ENCODE assay signal across 30 cellular contexts in the genomic region with DNA sequence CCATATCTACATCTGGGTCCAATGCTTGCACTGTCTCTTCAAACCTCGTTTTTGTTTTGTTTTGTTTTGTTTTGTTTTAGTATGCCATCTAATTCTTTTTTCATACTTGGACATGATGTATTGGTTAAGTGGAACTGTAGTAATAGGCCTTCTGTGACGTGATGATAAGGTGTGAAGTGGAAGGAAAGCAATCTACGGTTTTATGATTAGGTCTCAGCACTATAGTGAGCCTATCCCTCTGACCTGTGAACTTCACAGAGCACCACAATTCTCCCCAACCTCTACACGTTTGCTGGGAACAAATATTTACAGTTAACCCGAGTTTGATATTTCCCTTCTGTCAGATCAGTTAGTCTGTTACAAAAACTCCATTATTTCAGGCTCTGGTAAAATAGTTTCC. TPM values are rescaled to one million over a fixed set of nuclear protein-coding genes. Genes with fewer than 3 reads are reported as not detected.
A peak's percentile ranks its signal among the peaks of the same experiment; 100 is the strongest.
DNase-seq lines count a peak whose midpoint lies in the region; ATAC-seq, FAIRE-seq and TF ChIP-seq lines count a peak whose summit lies in the region.
"Had no signal": no experiment of that assay in that cellular context is flagged by ENCODE, and none has a peak within 500 bp of the region (broad histone marks: within the 10 kb centered on the region; RNA-seq: fewer than 3 reads in every experiment).

No MANE protein-coding gene starts in this region.

- CTCF ChIA-PET in HepG2 (lab: Yijun Ruan, JAX; ENCODE audit: low intra/inter-chr PET ratio, low total read pairs), result no interaction called here

- no peaks in the 10 kb centered on the region for H3K4me1 Mint-ChIP-seq in stimulated activated memory B cell treated with anti-CD40 and anti-IgM and Interleukin-4, amounts not matched to agents 10 μg/mL and 1 μg/mL and 100 μg/mL, for 72 hours
- H3K4me1 Mint-ChIP-seq: CD4-positive, alpha-beta memory T cell; CD4-positive, CD25-positive, alpha-beta regulatory T cell; CD8-positive, alpha-beta memory T cell had no signal

- intact Hi-C loops in HepG2 (cut with micrococcal nuclease; ENCODE audit: unreplicated experiment) (no loop called here), right lobe of liver (cut with DNase I) (no loop called here), mucosa of descending colon (cut with DNase I, micrococcal nuclease) (no loop called here), left ventricle myocardium superior (cut with micrococcal nuclease) (no loop called here)

- no peak overlapping the region for H3K27ac Mint-ChIP-seq in stimulated activated memory B cell treated with anti-CD40 and anti-IgM and Interleukin-4, amounts not matched to agents 10 μg/mL and 1 μg/mL and 100 μg/mL, for 72 hours
- H3K27ac Mint-ChIP-seq: CD4-positive, alpha-beta memory T cell; CD4-positive, CD25-positive, alpha-beta regulatory T cell; CD8-positive, alpha-beta memory T cell had no signal

- ATAC-seq in HepG2, result peak; percentile 78
- ATAC-seq in right lobe of liver, result no peak
- peak; percentile 81 for ATAC-seq in mucosa of descending colon
- peak; percentile 39 for ATAC-seq in stimulated activated memory B cell treated with anti-CD40 and anti-IgM and Interleukin-4, amounts not matched to agents 10 μg/mL and 1 μg/mL and 100 μg/mL, for 72 hours
- no peak for ATAC-seq in left ventricle myocardium superior
- ATAC-seq: GM12878 had no signal

- DNase-seq in HepG2 (ENCODE audit: low spot score), result peak; percentile 27
- DNase-seq in right lobe of liver, result no peak
- no peak for DNase-seq in hepatocyte (ENCODE audit: low spot score)
- no peak for DNase-seq in mucosa of descending colon
- no peak for DNase-seq in left ventricle myocardium superior
- no peak for DNase-seq in KG1 (lab: John Stamatoyannopoulos, UW)
- DNase-seq in hepatic stellate cell (ENCODE audit: low spot score), result no peak
- DNase-seq: ACHN; BE2C; CD4-positive, alpha-beta memory T cell; CD4-positive, CD25-positive, alpha-beta regulatory T cell; CD8-positive, alpha-beta memory T cell; COR-L47; DMS 273 treated with DMSO at 0.1 percent for 48 hours; DMS153; DMS53; DMS79; DND-41; EL; GDM1 had no signal

- TF ChIP-seq RAD21 in HepG2 (CRISPR knock-in tag; IDR thresholded peaks at IDR 0.05), result no peak

- H4K20me1 ChIP-seq in HepG2 (ENCODE audit: insufficient read depth, low read length) (no peaks in the 10 kb centered on the region), hepatocyte (ENCODE audit: insufficient read depth, poor library complexity, severe bottlenecking) (no peaks in the 10 kb centered on the region)
- H4K20me1 ChIP-seq: BLaER1 had no signal

- WGBS in HepG2 (ENCODE audit: low lambda C conversion rate), result under 1% methylated on average over 5 of the region's 5 CpGs
- 18% methylated on average over 5 of the region's 5 CpGs for WGBS in right lobe of liver (ENCODE audit: insufficient coverage, low coverage, low lambda C conversion rate, missing lambda C conversion rate)
- WGBS in hepatocyte (ENCODE audit: low lambda C conversion rate, missing lambda C conversion rate), result 35% methylated on average over 5 of the region's 5 CpGs

- H3K4me3 ChIP-seq in HepG2 (replicated peaks in 1 of 3; ENCODE audit: insufficient read depth in 1 of 3, low read depth in 2 of 3, low read length in 3 of 3) (no peak overlapping the region), right lobe of liver (no peak overlapping the region), hepatocyte (no peak overlapping the region), mucosa of descending colon (no peak overlapping the region)
- H3K4me3 ChIP-seq: BLaER1, GM12878 had no signal

- no peaks in the 10 kb centered on the region for H3K36me3 Mint-ChIP-seq in stimulated activated memory B cell treated with anti-CD40 and anti-IgM and Interleukin-4, amounts not matched to agents 10 μg/mL and 1 μg/mL and 100 μg/mL, for 72 hours
- H3K36me3 Mint-ChIP-seq: CD4-positive, alpha-beta memory T cell; CD4-positive, CD25-positive, alpha-beta regulatory T cell; CD8-positive, alpha-beta memory T cell had no signal

- peak overlapping the region; percentile 26; the same call in 1 of the 2 replicates for H3K4me2 ChIP-seq in HepG2 (ENCODE audit: low read depth, low read length)
- peak overlapping the region; percentile 27 for H3K4me2 ChIP-seq in hepatocyte
- H3K4me2 ChIP-seq: BLaER1 had no signal

- no peak overlapping the region for H3K9ac ChIP-seq in HepG2 (ENCODE audit: insufficient read depth, low read depth, low read length)
- H3K9ac ChIP-seq: BLaER1 had no signal

- H3K4me1 ChIP-seq in HepG2 (ENCODE audit: insufficient read depth, low read length) (peaks cover 17% of the 10 kb centered on the region), right lobe of liver (no peaks in the 10 kb centered on the region), hepatocyte (ENCODE audit: insufficient read depth) (no peaks in the 10 kb centered on the region), mucosa of descending colon (ENCODE audit: low read depth) (no peaks in the 10 kb centered on the region)
- H3K4me1 ChIP-seq: BE2C, BLaER1 had no signal

- TF ChIP-seq CTCF in HepG2 (CRISPR knock-in tag; IDR thresholded peaks at IDR 0.05) (no peak), right lobe of liver (IDR thresholded peaks at IDR 0.05) (no peak), hepatocyte (IDR thresholded peaks at IDR 0.05; ENCODE audit: poor library complexity) (no peak), mucosa of descending colon (IDR thresholded peaks at IDR 0.05) (no peak)

- no peaks in the 10 kb centered on the region for H3K27me3 Mint-ChIP-seq in stimulated activated memory B cell treated with anti-CD40 and anti-IgM and Interleukin-4, amounts not matched to agents 10 μg/mL and 1 μg/mL and 100 μg/mL, for 72 hours
- H3K27me3 Mint-ChIP-seq: CD4-positive, alpha-beta memory T cell; CD4-positive, CD25-positive, alpha-beta regulatory T cell; CD8-positive, alpha-beta memory T cell had no signal

- no peak overlapping the region for H3K4me3 Mint-ChIP-seq in stimulated activated memory B cell treated with anti-CD40 and anti-IgM and Interleukin-4, amounts not matched to agents 10 μg/mL and 1 μg/mL and 100 μg/mL, for 72 hours
- H3K4me3 Mint-ChIP-seq: CD4-positive, alpha-beta memory T cell; CD4-positive, CD25-positive, alpha-beta regulatory T cell; CD8-positive, alpha-beta memory T cell had no signal

- POLR2A ChIA-PET in HepG2 (lab: Yijun Ruan, JAX), result no interaction called here

- peak overlapping the region; percentile 33 for H2AFZ ChIP-seq in HepG2 (ENCODE audit: low read length)
- no peak overlapping the region for H2AFZ ChIP-seq in hepatocyte

- in situ Hi-C loops in HepG2 (cut with HindIII; ENCODE audit: extremely low pct_ligation_motif_present, low pct_unique_long_range_greater_than_20kb), result no loop called here

- H3K27me3 ChIP-seq in HepG2 (ENCODE audit: control insufficient read depth in 1 of 2, insufficient read depth in 2 of 2, low read length in 2 of 2) (no peaks in the 10 kb centered on the region; a peak in 1 of 5 replicates), right lobe of liver (no peaks in the 10 kb centered on the region), hepatocyte (no peaks in the 10 kb centered on the region)
- H3K27me3 ChIP-seq: BE2C, BLaER1 had no signal

- H3K9me3 ChIP-seq in HepG2 (ENCODE audit: low read length) (peaks cover 7% of the 10 kb centered on the region; the same call in 1 of the 2 replicates), right lobe of liver (no peaks in the 10 kb centered on the region), hepatocyte (ENCODE audit: low read depth) (no peaks in the 10 kb centered on the region), mucosa of descending colon (no peaks in the 10 kb centered on the region)
- H3K9me3 ChIP-seq: BE2C, BLaER1 had no signal

- H3K27ac ChIP-seq in HepG2 (ENCODE audit: extremely low read length, insufficient read depth, low read length), result no peak overlapping the region
- H3K27ac ChIP-seq in right lobe of liver, result no peak overlapping the region
- H3K27ac ChIP-seq in hepatocyte, result no peak overlapping the region
- H3K27ac ChIP-seq: 22Rv1, BLaER1, C4-2B had no signal

- no TSS peak for BruUV-seq in HepG2 (replicated peaks; lab: Mats Ljungman, UMichigan)

- TF ChIP-seq POLR2A in HepG2 (IDR thresholded peaks at IDR 0.05; ENCODE audit: insufficient read depth in 1 of 2, low read depth in 2 of 2, low read length in 2 of 2) (no peak), right lobe of liver (IDR thresholded peaks at IDR 0.05) (no peak)

- H3K36me3 ChIP-seq in HepG2 (replicated peaks in 1 of 2; ENCODE audit: control insufficient read depth in 1 of 2, insufficient read depth in 2 of 2, low read length in 2 of 2) (no peaks in the 10 kb centered on the region), right lobe of liver (no peaks in the 10 kb centered on the region), hepatocyte (replicated peaks; ENCODE audit: insufficient read depth, low read depth) (no peaks in the 10 kb centered on the region), mucosa of descending colon (ENCODE audit: low read depth) (no peaks in the 10 kb centered on the region)
- H3K36me3 ChIP-seq: BE2C, BLaER1 had no signal

- H3K9me3 Mint-ChIP-seq in stimulated activated memory B cell treated with anti-CD40 and anti-IgM and Interleukin-4, amounts not matched to agents 10 μg/mL and 1 μg/mL and 100 μg/mL, for 72 hours, result peaks cover 14% of the 10 kb centered on the region

- H3K79me2 ChIP-seq in HepG2 (ENCODE audit: insufficient read depth, low read length) (no peaks in the 10 kb centered on the region), hepatocyte (no peaks in the 10 kb centered on the region)

- TF ChIP-seq EP300 in HepG2 (IDR thresholded peaks at IDR 0.05; ENCODE audit: low read depth in 2 of 2, low read length in 2 of 2), result no peak
- no peak for TF ChIP-seq EP300 in HepG2 (CRISPR knock-in tag; IDR thresholded peaks at IDR 0.05; ENCODE audit: borderline replicate concordance)

- no peak for FAIRE-seq in HepG2 (lab: Jason Lieb, UNC)
- FAIRE-seq: GM12878, GM12892, GM18507 had no signal

- no peaks in the 10 kb centered on the region for H3K9me2 ChIP-seq in hepatocyte (replicated peaks; ENCODE audit: insufficient read depth)

RNA-seq across cellular contexts. Expression of a gene that starts 19.1 kb away (rescaled TPM):
- not detected in 2 replicates for total RNA-seq in HepG2 (2016; rRNA removed; fragmentation: Illumina TruSeq; extraction: Trizol)
- total RNA-seq in HepG2 (2016; cell fraction: cytosol; rRNA removed; fragmentation: Illumina TruSeq; extraction: Trizol; ENCODE audit: low read depth), result not detected in 2 replicates
- total RNA-seq in HepG2 (2016; cell fraction: insoluble cytoplasmic fraction; rRNA removed; fragmentation: Illumina TruSeq; extraction: Trizol), result not detected in 2 replicates
- total RNA-seq in HepG2 (2016; cell fraction: membrane; rRNA removed; fragmentation: Illumina TruSeq; extraction: Trizol), result not detected in 2 replicates
- not detected in 2 replicates for total RNA-seq in HepG2 (2016; cell fraction: nucleus; rRNA removed; fragmentation: Illumina TruSeq; extraction: Trizol)
- 0.01 TPM in 1 of 2 replicates, not detected in the other for polyA plus RNA-seq in HepG2 (2011; rRNA removed)
- polyA plus RNA-seq in HepG2 (2011; cell fraction: cytosol; rRNA removed), result 0.01 TPM in 1 of 2 replicates, not detected in the other
- not detected in 2 replicates for polyA plus RNA-seq in HepG2 (2011; cell fraction: nucleus; rRNA removed)
- polyA plus RNA-seq in HepG2 (2012), result 0.03 TPM in 1 of 2 replicates, not detected in the other
- not detected in 2 replicates for polyA plus RNA-seq in HepG2 (2016; cell fraction: cytosol; fragmentation: Illumina TruSeq; extraction: Trizol; ENCODE audit: low read depth)
- not detected in 2 replicates for polyA plus RNA-seq in HepG2 (2016; cell fraction: insoluble cytoplasmic fraction; fragmentation: Illumina TruSeq; extraction: Trizol; ENCODE audit: low read depth)
- polyA plus RNA-seq in HepG2 (2016; cell fraction: membrane; fragmentation: Illumina TruSeq; extraction: Trizol; ENCODE audit: low read depth), result not detected in 2 replicates
- polyA plus RNA-seq in HepG2 (2016; cell fraction: nucleus; fragmentation: Illumina TruSeq; extraction: Trizol; ENCODE audit: insufficient read depth, low read depth), result not detected in 2 replicates
- polyA minus RNA-seq in HepG2 (2011; rRNA and poly(A)+ RNA removed; ENCODE audit: low replicate concordance), result not detected in 2 replicates
- not detected in 2 replicates for polyA minus RNA-seq in HepG2 (2011; cell fraction: cytosol; rRNA and poly(A)+ RNA removed)
- polyA minus RNA-seq in HepG2 (2011; cell fraction: nucleus; rRNA and poly(A)+ RNA removed), result not detected in 2 replicates
- under 1 TPM; 0.06 to 0.49 (median 0.27) TPM for total RNA-seq in right lobe of liver
- total RNA-seq in hepatocyte, result 1.0 and 1.7 TPM in 2 replicates
- 0.48 and 1.3 TPM in 2 replicates for polyA plus RNA-seq in hepatocyte
- 10 to 100 TPM in 1 of 3 donors, 1 to 10 TPM in 2; 4.3 to 34.9 (median 5.7) TPM for total RNA-seq in mucosa of descending colon
- 0.62 TPM for total RNA-seq in left ventricle myocardium superior
- total RNA-seq: A172; CD4-positive, alpha-beta memory T cell; CD8-positive, alpha-beta memory T cell; G401; GM12878 had no signal
- polyA plus RNA-seq: AG04450; CD4-positive, alpha-beta memory T cell; CD4-positive, CD25-positive, alpha-beta regulatory T cell; CD8-positive, alpha-beta memory T cell had no signal

Comparison
In these comparisons a context has a peak if more than half of its experiments do, and no peak if none do; other contexts are left out.
1. ATAC-seq: peak in HepG2 (single experiment), mucosa of descending colon (single experiment) and stimulated activated memory B cell treated with anti-CD40 and anti-IgM and Interleukin-4, amounts not matched to agents 10 μg/mL and 1 μg/mL and 100 μg/mL, for 72 hours (single experiment); none in right lobe of liver (0 of 4) and left ventricle myocardium superior (single experiment).